29 cellular contexts compared by ENCODE assay signal in the genomic region with DNA sequence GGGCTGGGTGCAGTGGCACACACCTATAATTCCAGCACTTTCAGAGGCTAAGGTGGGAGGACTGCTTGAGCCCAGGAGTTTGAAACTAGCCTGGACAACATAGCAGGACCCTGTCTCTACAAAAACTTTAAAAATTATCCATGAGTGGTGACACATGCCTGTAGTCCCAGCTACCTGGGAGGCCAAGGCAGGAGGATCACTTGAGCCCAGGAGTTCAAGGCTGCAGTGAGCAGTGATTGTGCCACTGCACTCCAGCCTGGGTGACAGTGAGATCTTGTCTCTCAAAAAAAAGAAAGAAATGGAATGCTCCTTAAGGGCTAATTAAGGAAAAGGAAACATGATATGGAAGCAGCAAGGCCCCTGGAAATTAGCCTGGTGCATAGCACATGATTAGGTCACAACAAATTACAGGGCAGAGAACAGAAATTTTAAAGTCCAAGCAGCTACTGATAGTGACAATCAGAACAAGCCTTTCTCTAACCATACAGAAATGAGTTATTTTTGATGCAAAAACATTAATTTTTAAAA.
"Had no signal": no experiment of that assay in that cellular context is flagged by ENCODE, and none has a peak within 500 bp of the region (broad histone marks: within the 10 kb centered on the region; RNA-seq: fewer than 3 reads in every experiment).

No MANE protein-coding gene starts in this region.

- ATAC-seq: activated CD4-positive, CD25-positive, alpha-beta regulatory T cell treated with anti-CD3 and anti-CD28 coated beads, Interleukin-2, amount 50 U/mL, for 24 hours; left lobe of liver; lower lobe of right lung; natural killer cell; pancreas; right cardiac atrium; stimulated activated memory B cell treated with anti-CD40 and anti-IgM and Interleukin-4, amounts not matched to agents 10 μg/mL and 1 μg/mL and 100 μg/mL, for 72 hours had no signal

- H3K9me3 ChIP-seq: adrenal gland, ascending aorta, lower lobe of right lung, neutrophil, pancreas, testis, uterus had no signal

- H3K27me3 ChIP-seq: adrenal gland, ascending aorta, brain microvascular endothelial cell, hepatocyte, neutrophil, pancreas, testis, uterus had no signal

- H3K4me3 Mint-ChIP-seq: activated CD4-positive, alpha-beta memory T cell treated with anti-CD3 and anti-CD28 coated beads, Interleukin-2, amount 10 ng/mL, durations not matched to agents 7 days and 5 days; activated CD4-positive, alpha-beta T cell treated with anti-CD3 and anti-CD28 coated beads, Interleukin-2, amount 10 ng/mL, durations not matched to agents 24 days and 14 days; activated naive CD4-positive, alpha-beta T cell treated with anti-CD3 and anti-CD28 coated beads, Interleukin-2, amount 50 U/mL, for 24 hours; activated T-helper 1 cell treated with anti-CD3 and anti-CD28 coated beads, Interleukin-12 subunit alpha, Interleukin-12 subunit beta, Interleukin-2, Interleukin-4 antibody, amounts not matched to agents 30 ng/mL and 10 ng/mL and 1 ng/mL, durations not matched to agents 14 hours and 24 hours and 36 hours; central memory CD8-positive, alpha-beta T cell; immature natural killer cell; natural killer cell; stimulated activated memory B cell treated with anti-CD40 and anti-IgM and Interleukin-4, amounts not matched to agents 10 μg/mL and 1 μg/mL and 100 μg/mL, for 72 hours; T-helper 2 cell treated with Interferon-gamma antibody and Interleukin-4, amounts not matched to agents 5 μg/mL and 100 μg/mL, for 36 hours had no signal

- DNase-seq: activated CD4-positive, alpha-beta memory T cell treated with anti-CD3 and anti-CD28 coated beads, Interleukin-2, amount 10 ng/mL, durations not matched to agents 7 days and 5 days; activated CD4-positive, alpha-beta T cell treated with anti-CD3 and anti-CD28 coated beads, Interleukin-2, amount 10 ng/mL, durations not matched to agents 24 days and 14 days; activated gamma-delta T cell; adrenal gland; brain microvascular endothelial cell; effector memory CD4-positive, alpha-beta T cell; foreskin melanocyte; glutamatergic neuron; immature natural killer cell; lower lobe of right lung; natural killer cell; pancreas; right cardiac atrium; stimulated activated CD4-positive, alpha-beta T cell treated with anti-CD3 and anti-CD28 coated beads, Interleukin-15, amount 100 ng/mL, for 24 hours; testis; trophoblast cell; uterus had no signal

- H3K36me3 Mint-ChIP-seq: natural killer cell had no signal

- H3K27ac ChIP-seq: adrenal gland, ascending aorta, brain microvascular endothelial cell, hepatocyte, lower lobe of right lung, neutrophil, pancreas, testis, uterus, VCaP had no signal

- H3K27ac Mint-ChIP-seq: activated CD4-positive, alpha-beta memory T cell treated with anti-CD3 and anti-CD28 coated beads, Interleukin-2, amount 10 ng/mL, durations not matched to agents 7 days and 5 days; activated CD4-positive, alpha-beta T cell treated with anti-CD3 and anti-CD28 coated beads, Interleukin-2, amount 10 ng/mL, durations not matched to agents 24 days and 14 days; activated naive CD4-positive, alpha-beta T cell treated with anti-CD3 and anti-CD28 coated beads, Interleukin-2, amount 50 U/mL, for 24 hours; activated T-helper 1 cell treated with anti-CD3 and anti-CD28 coated beads, Interleukin-12 subunit alpha, Interleukin-12 subunit beta, Interleukin-2, Interleukin-4 antibody, amounts not matched to agents 30 ng/mL and 10 ng/mL and 1 ng/mL, durations not matched to agents 14 hours and 24 hours and 36 hours; natural killer cell; stimulated activated memory B cell treated with anti-CD40 and anti-IgM and Interleukin-4, amounts not matched to agents 10 μg/mL and 1 μg/mL and 100 μg/mL, for 72 hours; T-helper 2 cell treated with Interferon-gamma antibody and Interleukin-4, amounts not matched to agents 5 μg/mL and 100 μg/mL, for 36 hours had no signal

- H3K36me3 ChIP-seq: ascending aorta, brain microvascular endothelial cell, neutrophil, pancreas, uterus had no signal

- H3K4me3 ChIP-seq: adrenal gland, ascending aorta, hepatocyte, lower lobe of right lung, pancreas, smooth muscle cell, testis, uterus had no signal

- H3K27me3 Mint-ChIP-seq: activated CD4-positive, alpha-beta memory T cell treated with anti-CD3 and anti-CD28 coated beads, Interleukin-2, amount 10 ng/mL, durations not matched to agents 7 days and 5 days; activated CD4-positive, alpha-beta T cell treated with anti-CD3 and anti-CD28 coated beads, Interleukin-2, amount 10 ng/mL, durations not matched to agents 24 days and 14 days; activated naive CD4-positive, alpha-beta T cell treated with anti-CD3 and anti-CD28 coated beads, Interleukin-2, amount 50 U/mL, for 24 hours; central memory CD8-positive, alpha-beta T cell; stimulated activated memory B cell treated with anti-CD40 and anti-IgM and Interleukin-4, amounts not matched to agents 10 μg/mL and 1 μg/mL and 100 μg/mL, for 72 hours had no signal

- H3K9me3 Mint-ChIP-seq: activated CD4-positive, alpha-beta memory T cell treated with anti-CD3 and anti-CD28 coated beads, Interleukin-2, amount 10 ng/mL, durations not matched to agents 7 days and 5 days; activated CD4-positive, alpha-beta T cell treated with anti-CD3 and anti-CD28 coated beads, Interleukin-2, amount 10 ng/mL, durations not matched to agents 24 days and 14 days; activated naive CD4-positive, alpha-beta T cell treated with anti-CD3 and anti-CD28 coated beads, Interleukin-2, amount 50 U/mL, for 24 hours; activated T-helper 1 cell treated with anti-CD3 and anti-CD28 coated beads, Interleukin-12 subunit alpha, Interleukin-12 subunit beta, Interleukin-2, Interleukin-4 antibody, amounts not matched to agents 30 ng/mL and 10 ng/mL and 1 ng/mL, durations not matched to agents 14 hours and 24 hours and 36 hours; central memory CD8-positive, alpha-beta T cell; immature natural killer cell; natural killer cell; stimulated activated memory B cell treated with anti-CD40 and anti-IgM and Interleukin-4, amounts not matched to agents 10 μg/mL and 1 μg/mL and 100 μg/mL, for 72 hours; T-helper 2 cell treated with Interferon-gamma antibody and Interleukin-4, amounts not matched to agents 5 μg/mL and 100 μg/mL, for 36 hours had no signal

- H3K4me1 ChIP-seq: adrenal gland, lower lobe of right lung, pancreas, testis, uterus had no signal
